In genomic region chr7:12884033-12884432, GRCh38 we compare ENCODE assay signal across 17 cellular contexts.
DNase-seq lines count a peak whose midpoint lies in the region; ATAC-seq lines count a peak whose summit lies in the region.
"Had no signal": no experiment of that assay in that cellular context is flagged by ENCODE, and none has a peak within 500 bp of the region (broad histone marks: within the 10 kb centered on the region; RNA-seq: fewer than 3 reads in every experiment).

No MANE protein-coding gene starts in this region.

- no peak overlapping the region for H3K4me3 ChIP-seq in adipocyte (ENCODE audit: low read length)
- no peak overlapping the region for H3K4me3 ChIP-seq in skeletal muscle satellite cell (ENCODE audit: low read length)
- H3K4me3 ChIP-seq in right cardiac atrium (ENCODE audit: low read length), result no peak overlapping the region
- H3K4me3 ChIP-seq: GM12878, SK-N-MC had no signal

- WGBS in right cardiac atrium, result 55% methylated on average over 1 of the region's 1 CpG

- no peak for ATAC-seq in right cardiac atrium
- ATAC-seq: GM12878 had no signal

- intact Hi-C loops in right cardiac atrium (cut with DNase I), result no loop called here

- H3K9ac ChIP-seq in adipocyte (ENCODE audit: low read length) (no peak overlapping the region), skeletal muscle satellite cell (ENCODE audit: low read depth, low read length) (peak overlapping the region; percentile 53)

- H3K4me1 ChIP-seq in adipocyte (ENCODE audit: control insufficient read depth, insufficient read depth, low read length) (peaks cover 7% of the 10 kb centered on the region), skeletal muscle satellite cell (ENCODE audit: control insufficient read depth, insufficient read depth, low read length) (peaks cover 26% of the 10 kb centered on the region), right cardiac atrium (ENCODE audit: control insufficient read depth, insufficient read depth, low read length) (no peaks in the 10 kb centered on the region)
- H3K4me1 ChIP-seq: Caco-2 had no signal

- H3K36me3 ChIP-seq in adipocyte (ENCODE audit: control insufficient read depth, insufficient read depth, low read length, severe bottlenecking) (no peaks in the 10 kb centered on the region), skeletal muscle satellite cell (ENCODE audit: insufficient read depth, low read length) (no peaks in the 10 kb centered on the region)

- H3K4me2 ChIP-seq in skeletal muscle satellite cell (ENCODE audit: low read length), result peak overlapping the region; percentile 22

- H3K27ac ChIP-seq in right cardiac atrium (ENCODE audit: low read length), result no peak overlapping the region
- H3K27ac ChIP-seq: SK-N-MC had no signal

- in situ Hi-C loops in ACHN (cut with HindIII; ENCODE audit: low pct_ligation_motif_present, low pct_unique_long_range_greater_than_20kb, low sequenced_read_pairs), result no loop called here

- H3K9me3 ChIP-seq in adipocyte (ENCODE audit: control insufficient read depth, low read length) (no peaks in the 10 kb centered on the region), skeletal muscle satellite cell (replicated peaks; ENCODE audit: low read length) (no peaks in the 10 kb centered on the region), right cardiac atrium (ENCODE audit: control insufficient read depth, low read length) (no peaks in the 10 kb centered on the region)
- H3K9me3 ChIP-seq: Caco-2 had no signal

- DNase-seq in ACHN (peak; percentile 30), adipocyte (ENCODE audit: low read depth) (peak; percentile 16), fibroblast of the conjunctiva (ENCODE audit: low read depth) (peak; percentile 6), right cardiac atrium (no peak), COR-L47 (lab: John Stamatoyannopoulos, UW) (no peak), dedifferentiated amniotic fluid mesenchymal stem cell (ENCODE audit: extremely low spot score) (no peak)
- DNase-seq: Caco-2, MM.1S, NCI-H1092, NCI-H1694 treated with DMSO at 0.1 percent for 48 hours, NCI-H2227 treated with DMSO at 0.1 percent for 48 hours, NCI-H510A treated with DMSO at 0.1 percent for 48 hours, NCI-H774, Right ventricle myocardium superior had no signal

- H3K27me3 ChIP-seq in adipocyte (replicated peaks; ENCODE audit: control insufficient read depth, insufficient read depth, low read length) (no peaks in the 10 kb centered on the region), skeletal muscle satellite cell (ENCODE audit: control insufficient read depth, insufficient read depth, low read length) (no peaks in the 10 kb centered on the region), right cardiac atrium (ENCODE audit: control insufficient read depth, insufficient read depth) (no peaks in the 10 kb centered on the region)

Comparison
In these comparisons a context has a peak if more than half of its experiments do, and no peak if none do; other contexts are left out.
1. DNase-seq: peak in ACHN (single experiment), adipocyte (single experiment) and fibroblast of the conjunctiva (single experiment); none in right cardiac atrium (0 of 3), COR-L47 (single experiment) and dedifferentiated amniotic fluid mesenchymal stem cell (single experiment).